Comparison of ENCODE assay signal across 16 cellular contexts in the genomic region with DNA sequence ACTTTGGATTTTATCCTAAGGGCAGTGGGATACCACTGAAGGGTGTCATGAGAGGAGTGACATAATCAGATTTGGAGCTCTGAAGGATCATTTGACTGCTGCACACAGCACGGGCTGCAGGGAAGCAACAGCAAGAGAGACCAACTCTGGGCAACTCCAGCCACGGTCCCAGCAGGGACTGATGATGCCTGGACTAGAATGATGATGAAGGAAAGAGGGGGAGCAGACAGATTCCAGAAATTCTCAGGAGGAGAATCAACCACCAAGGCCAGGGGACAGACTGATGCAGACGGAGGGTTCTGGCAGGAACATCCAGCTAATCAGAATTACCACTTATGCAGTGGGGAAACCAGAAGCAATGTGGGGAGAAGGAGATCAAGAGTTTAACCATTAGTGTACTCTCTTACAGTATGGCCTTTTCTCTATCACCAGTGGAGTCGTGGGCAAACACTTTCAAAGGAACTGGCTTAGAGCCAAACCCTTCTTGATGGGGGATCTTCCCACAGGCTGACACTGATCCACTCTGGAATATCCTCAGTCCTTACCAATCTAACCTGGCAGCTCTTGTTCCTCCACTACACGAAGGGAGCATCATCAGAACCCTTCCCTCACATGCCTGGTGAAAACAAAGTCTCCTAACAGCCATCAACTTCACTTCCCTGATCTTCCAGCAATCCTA. TPM values are rescaled to one million over a fixed set of nuclear protein-coding genes. Genes with fewer than 3 reads are reported as not detected.
A peak's percentile ranks its signal among the peaks of the same experiment; 100 is the strongest.
DNase-seq lines count a peak whose midpoint lies in the region; ATAC-seq and TF ChIP-seq lines count a peak whose summit lies in the region.
"Had no signal": no experiment of that assay in that cellular context is flagged by ENCODE, and none has a peak within 500 bp of the region (broad histone marks: within the 10 kb centered on the region; RNA-seq: fewer than 3 reads in every experiment).

No MANE protein-coding gene starts in this region.

- H3K4me3 Mint-ChIP-seq in stimulated activated naive CD8-positive, alpha-beta T cell treated with anti-CD3 and anti-CD28 coated beads, Interleukin-15, Interleukin-2, amounts not matched to agents 100 ng/mL and 50 ng/mL, for 24 hours, result peak overlapping the region; percentile 94
- H3K4me3 Mint-ChIP-seq in activated T-helper 1 cell treated with anti-CD3 and anti-CD28 coated beads, Interleukin-12 subunit alpha, Interleukin-12 subunit beta, Interleukin-2, Interleukin-4 antibody, amounts not matched to agents 30 ng/mL and 10 ng/mL and 1 ng/mL, durations not matched to agents 14 hours and 24 hours and 36 hours, result peak overlapping the region; percentile 12
- no peak overlapping the region for H3K4me3 Mint-ChIP-seq in endothelial cell (ENCODE audit: unreplicated experiment)

- H3K27me3 Mint-ChIP-seq in stimulated activated naive CD8-positive, alpha-beta T cell treated with anti-CD3 and anti-CD28 coated beads, Interleukin-15, Interleukin-2, amounts not matched to agents 100 ng/mL and 50 ng/mL, for 24 hours, result no peaks in the 10 kb centered on the region
- no peaks in the 10 kb centered on the region for H3K27me3 Mint-ChIP-seq in activated T-helper 1 cell treated with anti-CD3 and anti-CD28 coated beads, Interleukin-12 subunit alpha, Interleukin-12 subunit beta, Interleukin-2, Interleukin-4 antibody, amounts not matched to agents 30 ng/mL and 10 ng/mL and 1 ng/mL, durations not matched to agents 14 hours and 24 hours and 36 hours (ENCODE audit: insufficient read depth)
- H3K27me3 Mint-ChIP-seq in endothelial cell (ENCODE audit: unreplicated experiment), result no peaks in the 10 kb centered on the region

- DNase-seq in stimulated activated naive CD8-positive, alpha-beta T cell treated with anti-CD3 and anti-CD28 coated beads, Interleukin-15, Interleukin-2, amounts not matched to agents 100 U/mL and 50 U/mL, for 24 hours, result no peak
- no peak for DNase-seq in activated T-helper 1 cell treated with anti-CD3 and anti-CD28 coated beads, Interleukin-12 subunit alpha, Interleukin-12 subunit beta, Interleukin-2, Interleukin-4 antibody, amounts not matched to agents 30 ng/mL and 10 ng/mL and 1 ng/mL, durations not matched to agents 14 hours and 24 hours and 36 hours (ENCODE audit: low spot score)
- peak; percentile 75 for DNase-seq in fibroblast of peridontal ligament (ENCODE audit: extremely low read depth)
- DNase-seq in midbrain (lab: John Stamatoyannopoulos, UW), result no peak
- DNase-seq in endothelial cell (ENCODE audit: low spot score), result no peak
- DNase-seq: amniotic stem cell; DMS79 treated with DMSO at 0.1 percent for 48 hours; KG1; NCI-H748 treated with DMSO at 0.1 percent for 48 hours; right cardiac atrium; SHP77 treated with DMSO at 0.1 percent for 48 hours; stimulated activated CD4-positive, alpha-beta T cell treated with anti-CD3 and anti-CD28 coated beads, Interleukin-4, amount 100 ng/mL, for 4 hours; stimulated activated naive CD4-positive, alpha-beta T cell had no signal

- H3K27ac Mint-ChIP-seq in stimulated activated naive CD8-positive, alpha-beta T cell treated with anti-CD3 and anti-CD28 coated beads, Interleukin-15, Interleukin-2, amounts not matched to agents 100 ng/mL and 50 ng/mL, for 24 hours, result peak overlapping the region; percentile 49
- peak overlapping the region; percentile 2 for H3K27ac Mint-ChIP-seq in activated T-helper 1 cell treated with anti-CD3 and anti-CD28 coated beads, Interleukin-12 subunit alpha, Interleukin-12 subunit beta, Interleukin-2, Interleukin-4 antibody, amounts not matched to agents 30 ng/mL and 10 ng/mL and 1 ng/mL, durations not matched to agents 14 hours and 24 hours and 36 hours
- no peak overlapping the region for H3K27ac Mint-ChIP-seq in endothelial cell (ENCODE audit: unreplicated experiment)

- TF ChIP-seq CTCF in endothelial cell (IDR thresholded peaks at IDR 0.05; ENCODE audit: unreplicated experiment), result no peak

- peaks cover 82% of the 10 kb centered on the region for H3K4me1 Mint-ChIP-seq in stimulated activated naive CD8-positive, alpha-beta T cell treated with anti-CD3 and anti-CD28 coated beads, Interleukin-15, Interleukin-2, amounts not matched to agents 100 ng/mL and 50 ng/mL, for 24 hours (ENCODE audit: low read depth)
- H3K4me1 Mint-ChIP-seq in activated T-helper 1 cell treated with anti-CD3 and anti-CD28 coated beads, Interleukin-12 subunit alpha, Interleukin-12 subunit beta, Interleukin-2, Interleukin-4 antibody, amounts not matched to agents 30 ng/mL and 10 ng/mL and 1 ng/mL, durations not matched to agents 14 hours and 24 hours and 36 hours (ENCODE audit: low read depth), result peaks cover 62% of the 10 kb centered on the region
- no peaks in the 10 kb centered on the region for H3K4me1 Mint-ChIP-seq in endothelial cell (ENCODE audit: unreplicated experiment)

- H3K9me3 Mint-ChIP-seq in stimulated activated naive CD8-positive, alpha-beta T cell treated with anti-CD3 and anti-CD28 coated beads, Interleukin-15, Interleukin-2, amounts not matched to agents 100 ng/mL and 50 ng/mL, for 24 hours, result no peaks in the 10 kb centered on the region
- no peaks in the 10 kb centered on the region for H3K9me3 Mint-ChIP-seq in activated T-helper 1 cell treated with anti-CD3 and anti-CD28 coated beads, Interleukin-12 subunit alpha, Interleukin-12 subunit beta, Interleukin-2, Interleukin-4 antibody, amounts not matched to agents 30 ng/mL and 10 ng/mL and 1 ng/mL, durations not matched to agents 14 hours and 24 hours and 36 hours
- no peaks in the 10 kb centered on the region for H3K9me3 Mint-ChIP-seq in endothelial cell (ENCODE audit: unreplicated experiment)

- peaks cover 54% of the 10 kb centered on the region for H3K36me3 Mint-ChIP-seq in stimulated activated naive CD8-positive, alpha-beta T cell treated with anti-CD3 and anti-CD28 coated beads, Interleukin-15, Interleukin-2, amounts not matched to agents 100 ng/mL and 50 ng/mL, for 24 hours (ENCODE audit: low read depth)
- peaks cover 19% of the 10 kb centered on the region for H3K36me3 Mint-ChIP-seq in activated T-helper 1 cell treated with anti-CD3 and anti-CD28 coated beads, Interleukin-12 subunit alpha, Interleukin-12 subunit beta, Interleukin-2, Interleukin-4 antibody, amounts not matched to agents 30 ng/mL and 10 ng/mL and 1 ng/mL, durations not matched to agents 14 hours and 24 hours and 36 hours (ENCODE audit: low read depth)
- H3K36me3 Mint-ChIP-seq in endothelial cell (ENCODE audit: low read depth, unreplicated experiment), result peaks cover 4% of the 10 kb centered on the region

- intact Hi-C loops in activated T-helper 1 cell treated with anti-CD3 and anti-CD28 coated beads, Interleukin-12 subunit alpha, Interleukin-12 subunit beta, Interleukin-2, Interleukin-4 antibody, amounts not matched to agents 30 ng/mL and 10 ng/mL and 1 ng/mL, durations not matched to agents 14 hours and 24 hours and 36 hours (cut with micrococcal nuclease), result no loop called here

- no peak for ATAC-seq in stimulated activated naive CD8-positive, alpha-beta T cell treated with anti-CD3 and anti-CD28 coated beads, Interleukin-15, Interleukin-2, amounts not matched to agents 100 U/mL and 50 U/mL, for 24 hours
- ATAC-seq in HG03139 (IDR thresholded peaks at IDR 0.05; ENCODE audit: unreplicated experiment) (no peak), HG02759 (IDR thresholded peaks at IDR 0.05; ENCODE audit: unreplicated experiment) (no peak)
- ATAC-seq: right cardiac atrium had no signal

RNA-seq across cellular contexts. Expression of a gene that starts 3.3 kb away (rescaled TPM):
- total RNA-seq in activated T-helper 1 cell treated with anti-CD3 and anti-CD28 coated beads, Interleukin-12 subunit alpha, Interleukin-12 subunit beta, Interleukin-2, Interleukin-4 antibody, amounts not matched to agents 30 ng/mL and 10 ng/mL and 1 ng/mL, durations not matched to agents 14 hours and 24 hours and 36 hours, result 42.1 and 42.8 TPM in 2 replicates
- 10.6 TPM for total RNA-seq in endothelial cell (ENCODE audit: unreplicated experiment)

RNA-seq across cellular contexts. Expression of a gene that starts 23.0 kb away (rescaled TPM):
- 6.2 and 7.6 TPM in 2 replicates for total RNA-seq in activated T-helper 1 cell treated with anti-CD3 and anti-CD28 coated beads, Interleukin-12 subunit alpha, Interleukin-12 subunit beta, Interleukin-2, Interleukin-4 antibody, amounts not matched to agents 30 ng/mL and 10 ng/mL and 1 ng/mL, durations not matched to agents 14 hours and 24 hours and 36 hours
- total RNA-seq in endothelial cell (ENCODE audit: unreplicated experiment), result 1.1 TPM
